In the genomic region with DNA sequence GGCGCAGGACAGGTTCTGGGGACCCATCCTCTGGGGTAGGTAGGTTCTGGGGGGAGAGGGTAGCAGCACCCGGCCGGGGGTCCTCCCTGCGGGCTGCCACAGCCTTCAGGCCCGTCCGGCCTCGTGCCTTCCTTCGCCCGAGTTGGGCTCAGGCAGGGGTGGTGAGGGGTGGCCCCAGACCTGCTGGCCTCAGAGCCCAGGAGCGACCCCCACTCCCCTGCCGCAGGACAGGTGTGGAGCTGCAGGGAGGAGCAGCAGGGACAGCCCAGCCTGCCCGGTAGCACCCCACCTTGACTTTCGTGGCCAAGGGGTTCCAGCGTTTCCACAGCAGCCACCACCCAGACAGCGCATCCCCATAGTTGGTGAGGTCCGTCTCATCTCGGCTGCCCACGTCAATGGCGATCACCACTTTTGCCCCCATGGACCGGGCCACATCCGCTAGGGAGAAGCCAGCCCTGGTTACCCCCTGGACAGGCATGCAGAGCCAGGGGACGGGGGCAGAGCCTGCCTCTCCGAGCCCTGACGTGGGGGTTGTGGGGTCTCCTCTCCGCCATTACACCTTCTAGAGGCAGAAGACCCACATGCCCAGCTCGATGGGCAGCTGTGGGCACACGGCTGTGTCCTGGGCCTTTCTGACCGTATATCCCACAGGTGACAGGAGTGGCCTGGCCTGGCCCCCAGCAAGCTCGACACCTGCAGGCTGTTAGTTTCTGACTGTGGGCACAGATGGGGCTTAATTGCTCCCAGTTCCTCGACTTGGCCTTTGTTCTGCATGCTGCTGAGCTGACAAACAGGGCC, we compare ENCODE assay signal across 1 cellular context.
A peak's percentile ranks its signal among the peaks of the same experiment; 100 is the strongest.
TF ChIP-seq lines count a peak whose summit lies in the region.

No MANE protein-coding gene starts in this region.

TF ChIP-seq in HepG2, 621 proteins besides CTCF, POLR2A, EP300 and RAD21 (continues in another document):
- 0 out of 2 replicates have a peak, but pooled peaks have one; percentile 1 for TF ChIP-seq IRX3 (CRISPR knock-in tag; IDR thresholded peaks at IDR 0.05; ENCODE audit: borderline replicate concordance, low read depth)
- 0 out of 2 replicates have a peak, but pooled peaks have one; percentile 24 for TF ChIP-seq GLI4 (CRISPR knock-in tag; IDR thresholded peaks at IDR 0.05; ENCODE audit: borderline replicate concordance)
- no peak for TF ChIP-seq LRRFIP1 (CRISPR knock-in tag; conservative IDR thresholded peaks at IDR 0.05)
- TF ChIP-seq ZNF777 (CRISPR knock-in tag; IDR thresholded peaks at IDR 0.05): no peak
- 0 out of 2 replicates have a peak, but pooled peaks have one; percentile 9 for TF ChIP-seq MIXL1 (CRISPR knock-in tag; IDR thresholded peaks at IDR 0.05)
- TF ChIP-seq ZNF607 (CRISPR knock-in tag; IDR thresholded peaks at IDR 0.05; ENCODE audit: borderline replicate concordance): peak; percentile 13; the same call in 1 of the 2 replicates
- 0 out of 2 replicates have a peak, but pooled peaks have one; percentile 3 for TF ChIP-seq NRL (CRISPR knock-in tag; IDR thresholded peaks at IDR 0.05; ENCODE audit: borderline replicate concordance)
- no peak for TF ChIP-seq TBX2 (CRISPR knock-in tag; IDR thresholded peaks at IDR 0.05; ENCODE audit: borderline replicate concordance)
- TF ChIP-seq XRCC5 (optimal IDR thresholded peaks at IDR 0.05; ENCODE audit: low read length): peak; percentile 25
- no peak for TF ChIP-seq MLX (CRISPR knock-in tag; IDR thresholded peaks at IDR 0.05)
- no peak for TF ChIP-seq SRY (CRISPR knock-in tag; IDR thresholded peaks at IDR 0.05)
- TF ChIP-seq THAP11 (CRISPR knock-in tag; IDR thresholded peaks at IDR 0.05): no peak
- no peak for TF ChIP-seq JUN (CRISPR knock-in tag; IDR thresholded peaks at IDR 0.05)
- no peak for TF ChIP-seq ZNF746 (CRISPR knock-in tag; IDR thresholded peaks at IDR 0.05)
- TF ChIP-seq HOXA7 (CRISPR knock-in tag; IDR thresholded peaks at IDR 0.05): 0 out of 2 replicates have a peak, but pooled peaks have one; percentile 39
- TF ChIP-seq, protein P1, sequence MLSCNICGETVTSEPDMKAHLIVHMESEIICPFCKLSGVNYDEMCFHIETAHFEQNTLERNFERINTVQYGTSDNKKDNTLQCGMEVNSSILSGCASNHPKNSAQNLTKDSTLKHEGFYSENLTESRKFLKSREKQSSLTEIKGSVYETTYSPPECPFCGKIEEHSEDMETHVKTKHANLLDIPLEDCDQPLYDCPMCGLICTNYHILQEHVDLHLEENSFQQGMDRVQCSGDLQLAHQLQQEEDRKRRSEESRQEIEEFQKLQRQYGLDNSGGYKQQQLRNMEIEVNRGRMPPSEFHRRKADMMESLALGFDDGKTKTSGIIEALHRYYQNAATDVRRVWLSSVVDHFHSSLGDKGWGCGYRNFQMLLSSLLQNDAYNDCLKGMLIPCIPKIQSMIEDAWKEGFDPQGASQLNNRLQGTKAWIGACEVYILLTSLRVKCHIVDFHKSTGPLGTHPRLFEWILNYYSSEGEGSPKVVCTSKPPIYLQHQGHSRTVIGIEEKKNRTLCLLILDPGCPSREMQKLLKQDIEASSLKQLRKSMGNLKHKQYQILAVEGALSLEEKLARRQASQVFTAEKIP (CRISPR knock-in tag; IDR thresholded peaks at IDR 0.05; ENCODE audit: borderline replicate concordance): no peak
- TF ChIP-seq ZNF577 (CRISPR knock-in tag; IDR thresholded peaks at IDR 0.05; ENCODE audit: borderline replicate concordance, low read depth): no peak
- no peak for TF ChIP-seq ZNF747 (CRISPR knock-in tag; IDR thresholded peaks at IDR 0.05; ENCODE audit: borderline replicate concordance)
- TF ChIP-seq SKIL (CRISPR knock-in tag; IDR thresholded peaks at IDR 0.05; ENCODE audit: borderline replicate concordance): no peak
- no peak for TF ChIP-seq ZNF383 (CRISPR knock-in tag; IDR thresholded peaks at IDR 0.05; ENCODE audit: borderline replicate concordance)
- peak; percentile 7; the same call in 1 of the 2 replicates for TF ChIP-seq ZBTB39 (CRISPR knock-in tag; IDR thresholded peaks at IDR 0.05)
- TF ChIP-seq, protein P2, sequence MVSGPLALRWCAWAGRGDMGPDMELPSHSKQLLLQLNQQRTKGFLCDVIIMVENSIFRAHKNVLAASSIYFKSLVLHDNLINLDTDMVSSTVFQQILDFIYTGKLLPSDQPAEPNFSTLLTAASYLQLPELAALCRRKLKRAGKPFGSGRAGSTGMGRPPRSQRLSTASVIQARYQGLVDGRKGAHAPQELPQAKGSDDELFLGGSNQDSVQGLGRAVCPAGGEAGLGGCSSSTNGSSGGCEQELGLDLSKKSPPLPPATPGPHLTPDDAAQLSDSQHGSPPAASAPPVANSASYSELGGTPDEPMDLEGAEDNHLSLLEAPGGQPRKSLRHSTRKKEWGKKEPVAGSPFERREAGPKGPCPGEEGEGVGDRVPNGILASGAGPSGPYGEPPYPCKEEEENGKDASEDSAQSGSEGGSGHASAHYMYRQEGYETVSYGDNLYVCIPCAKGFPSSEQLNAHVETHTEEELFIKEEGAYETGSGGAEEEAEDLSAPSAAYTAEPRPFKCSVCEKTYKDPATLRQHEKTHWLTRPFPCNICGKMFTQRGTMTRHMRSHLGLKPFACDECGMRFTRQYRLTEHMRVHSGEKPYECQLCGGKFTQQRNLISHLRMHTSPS (CRISPR knock-in tag; IDR thresholded peaks at IDR 0.05; ENCODE audit: low read depth): no peak
- TF ChIP-seq ZEB1 (IDR thresholded peaks at IDR 0.05; ENCODE audit: insufficient replicate concordance, low read depth): no peak
- TF ChIP-seq BRF2 (CRISPR knock-in tag; IDR thresholded peaks at IDR 0.05): no peak
- TF ChIP-seq, protein P3, sequence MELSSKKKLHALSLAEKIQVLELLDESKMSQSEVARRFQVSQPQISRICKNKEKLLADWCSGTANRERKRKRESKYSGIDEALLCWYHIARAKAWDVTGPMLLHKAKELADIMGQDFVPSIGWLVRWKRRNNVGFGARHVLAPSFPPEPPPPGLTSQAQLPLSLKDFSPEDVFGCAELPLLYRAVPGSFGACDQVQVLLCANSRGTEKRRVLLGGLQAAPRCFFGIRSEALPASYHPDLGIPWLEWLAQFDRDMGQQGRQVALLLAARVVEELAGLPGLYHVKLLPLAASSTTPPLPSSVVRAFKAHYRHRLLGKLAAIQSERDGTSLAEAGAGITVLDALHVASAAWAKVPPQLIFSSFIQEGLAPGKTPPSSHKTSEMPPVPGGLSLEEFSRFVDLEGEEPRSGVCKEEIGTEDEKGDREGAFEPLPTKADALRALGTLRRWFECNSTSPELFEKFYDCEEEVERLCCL (CRISPR knock-in tag; IDR thresholded peaks at IDR 0.05; ENCODE audit: borderline replicate concordance): no peak
- TF ChIP-seq, protein P4, sequence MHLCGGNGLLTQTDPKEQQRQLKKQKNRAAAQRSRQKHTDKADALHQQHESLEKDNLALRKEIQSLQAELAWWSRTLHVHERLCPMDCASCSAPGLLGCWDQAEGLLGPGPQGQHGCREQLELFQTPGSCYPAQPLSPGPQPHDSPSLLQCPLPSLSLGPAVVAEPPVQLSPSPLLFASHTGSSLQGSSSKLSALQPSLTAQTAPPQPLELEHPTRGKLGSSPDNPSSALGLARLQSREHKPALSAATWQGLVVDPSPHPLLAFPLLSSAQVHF (CRISPR knock-in tag; IDR thresholded peaks at IDR 0.05): 0 out of 2 replicates have a peak, but pooled peaks have one; percentile 8
- TF ChIP-seq FOXO1 (CRISPR knock-in tag; IDR thresholded peaks at IDR 0.05): no peak
- peak; percentile 52 for TF ChIP-seq SRSF1 (optimal IDR thresholded peaks at IDR 0.05; ENCODE audit: low read depth, low read length)
- TF ChIP-seq, protein P5, sequence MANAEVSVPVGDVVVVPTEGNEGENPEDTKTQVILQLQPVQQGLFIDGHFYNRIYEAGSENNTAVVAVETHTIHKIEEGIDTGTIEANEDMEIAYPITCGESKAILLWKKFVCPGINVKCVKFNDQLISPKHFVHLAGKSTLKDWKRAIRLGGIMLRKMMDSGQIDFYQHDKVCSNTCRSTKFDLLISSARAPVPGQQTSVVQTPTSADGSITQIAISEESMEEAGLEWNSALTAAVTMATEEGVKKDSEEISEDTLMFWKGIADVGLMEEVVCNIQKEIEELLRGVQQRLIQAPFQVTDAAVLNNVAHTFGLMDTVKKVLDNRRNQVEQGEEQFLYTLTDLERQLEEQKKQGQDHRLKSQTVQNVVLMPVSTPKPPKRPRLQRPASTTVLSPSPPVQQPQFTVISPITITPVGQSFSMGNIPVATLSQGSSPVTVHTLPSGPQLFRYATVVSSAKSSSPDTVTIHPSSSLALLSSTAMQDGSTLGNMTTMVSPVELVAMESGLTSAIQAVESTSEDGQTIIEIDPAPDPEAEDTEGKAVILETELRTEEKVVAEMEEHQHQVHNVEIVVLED (CRISPR knock-in tag; IDR thresholded peaks at IDR 0.05; ENCODE audit: borderline replicate concordance): 0 out of 2 replicates have a peak, but pooled peaks have one; percentile 7
- TF ChIP-seq, protein P6, sequence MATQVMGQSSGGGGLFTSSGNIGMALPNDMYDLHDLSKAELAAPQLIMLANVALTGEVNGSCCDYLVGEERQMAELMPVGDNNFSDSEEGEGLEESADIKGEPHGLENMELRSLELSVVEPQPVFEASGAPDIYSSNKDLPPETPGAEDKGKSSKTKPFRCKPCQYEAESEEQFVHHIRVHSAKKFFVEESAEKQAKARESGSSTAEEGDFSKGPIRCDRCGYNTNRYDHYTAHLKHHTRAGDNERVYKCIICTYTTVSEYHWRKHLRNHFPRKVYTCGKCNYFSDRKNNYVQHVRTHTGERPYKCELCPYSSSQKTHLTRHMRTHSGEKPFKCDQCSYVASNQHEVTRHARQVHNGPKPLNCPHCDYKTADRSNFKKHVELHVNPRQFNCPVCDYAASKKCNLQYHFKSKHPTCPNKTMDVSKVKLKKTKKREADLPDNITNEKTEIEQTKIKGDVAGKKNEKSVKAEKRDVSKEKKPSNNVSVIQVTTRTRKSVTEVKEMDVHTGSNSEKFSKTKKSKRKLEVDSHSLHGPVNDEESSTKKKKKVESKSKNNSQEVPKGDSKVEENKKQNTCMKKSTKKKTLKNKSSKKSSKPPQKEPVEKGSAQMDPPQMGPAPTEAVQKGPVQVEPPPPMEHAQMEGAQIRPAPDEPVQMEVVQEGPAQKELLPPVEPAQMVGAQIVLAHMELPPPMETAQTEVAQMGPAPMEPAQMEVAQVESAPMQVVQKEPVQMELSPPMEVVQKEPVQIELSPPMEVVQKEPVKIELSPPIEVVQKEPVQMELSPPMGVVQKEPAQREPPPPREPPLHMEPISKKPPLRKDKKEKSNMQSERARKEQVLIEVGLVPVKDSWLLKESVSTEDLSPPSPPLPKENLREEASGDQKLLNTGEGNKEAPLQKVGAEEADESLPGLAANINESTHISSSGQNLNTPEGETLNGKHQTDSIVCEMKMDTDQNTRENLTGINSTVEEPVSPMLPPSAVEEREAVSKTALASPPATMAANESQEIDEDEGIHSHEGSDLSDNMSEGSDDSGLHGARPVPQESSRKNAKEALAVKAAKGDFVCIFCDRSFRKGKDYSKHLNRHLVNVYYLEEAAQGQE (IDR thresholded peaks at IDR 0.05; ENCODE audit: borderline replicate concordance in 1 of 2, low read depth in 1 of 2, low read length in 2 of 2): no peak
- TF ChIP-seq ZNF850 (CRISPR knock-in tag; conservative IDR thresholded peaks at IDR 0.05): 0 out of 2 replicates have a peak, but pooled peaks have one; percentile 3
